Comparison of ENCODE assay signal across 21 cellular contexts in genomic region chr3:145953316-145953715, GRCh38.
DNase-seq lines count a peak whose midpoint lies in the region; ATAC-seq and TF ChIP-seq lines count a peak whose summit lies in the region.
"Had no signal": no experiment of that assay in that cellular context is flagged by ENCODE, and none has a peak within 500 bp of the region (broad histone marks: within the 10 kb centered on the region; RNA-seq: fewer than 3 reads in every experiment).

No MANE protein-coding gene starts in this region.

- H3K9me3 Mint-ChIP-seq in activated CD4-positive, alpha-beta T cell treated with anti-CD3 and anti-CD28 coated beads for 36 hours (ENCODE audit: low read depth): peaks cover 7% of the 10 kb centered on the region

- H3K36me3 ChIP-seq in GM23248 (ENCODE audit: low read depth) (no peaks in the 10 kb centered on the region), brain microvascular endothelial cell (replicated peaks) (no peaks in the 10 kb centered on the region)
- H3K36me3 ChIP-seq: BLaER1 had no signal

- H3K4me3 ChIP-seq in GM23248 (no peak overlapping the region), brain microvascular endothelial cell (ENCODE audit: low read depth, low read length) (no peak overlapping the region)
- H3K4me3 ChIP-seq: BLaER1, K562 had no signal

- no peak overlapping the region for H3K9ac ChIP-seq in GM23248
- H3K9ac ChIP-seq: BLaER1 had no signal

- H3K4me1 Mint-ChIP-seq in activated CD4-positive, alpha-beta T cell treated with anti-CD3 and anti-CD28 coated beads for 36 hours: no peaks in the 10 kb centered on the region

- no peaks in the 10 kb centered on the region for H3K27me3 Mint-ChIP-seq in activated CD4-positive, alpha-beta T cell treated with anti-CD3 and anti-CD28 coated beads for 36 hours
- H3K27me3 Mint-ChIP-seq: CD4-positive, alpha-beta T cell had no signal

- in situ Hi-C loops in GM23248 (cut with MboI): no loop called here
- in situ Hi-C loops in brain microvascular endothelial cell (cut with HindIII; ENCODE audit: low pct_ligation_motif_present, low sequenced_read_pairs): no loop called here

- H3K36me3 Mint-ChIP-seq in activated CD4-positive, alpha-beta T cell treated with anti-CD3 and anti-CD28 coated beads for 36 hours (ENCODE audit: low read depth): no peaks in the 10 kb centered on the region

- H2AFZ ChIP-seq in GM23248: no peak overlapping the region

- peak overlapping the region; percentile 58 for H3K4me2 ChIP-seq in GM23248 (ENCODE audit: unreplicated experiment)
- H3K4me2 ChIP-seq: BLaER1 had no signal

- 41 to 54% methylated on average over 3 of the region's 3 CpGs for WGBS in GM23248 (ENCODE audit: low coverage in 1 of 2, low lambda C conversion rate in 2 of 2, missing lambda C conversion rate in 2 of 2), 2 experiments

- H3K9me3 ChIP-seq in GM23248 (ENCODE audit: low read depth): no peaks in the 10 kb centered on the region
- H3K9me3 ChIP-seq: BLaER1 had no signal

- CTCF ChIA-PET in activated CD4-positive, alpha-beta T cell treated with anti-CD3 and anti-CD28 coated beads for 36 hours (lab: Charles Lee): no interaction called here

- peaks cover 25% of the 10 kb centered on the region for H3F3A ChIP-seq in GM23248 (ENCODE audit: insufficient read depth)

- H3K27ac Mint-ChIP-seq in activated CD4-positive, alpha-beta T cell treated with anti-CD3 and anti-CD28 coated beads for 36 hours: no peak overlapping the region
- H3K27ac Mint-ChIP-seq: CD4-positive, alpha-beta T cell had no signal

- peaks cover 28% of the 10 kb centered on the region for H3K4me1 ChIP-seq in GM23248 (ENCODE audit: insufficient read depth)
- H3K4me1 ChIP-seq: BLaER1 had no signal

- ATAC-seq in GM21381 (IDR thresholded peaks at IDR 0.05; ENCODE audit: unreplicated experiment): no peak
- ATAC-seq in activated CD4-positive, alpha-beta T cell treated with anti-CD3 and anti-CD28 coated beads for 36 hours: no peak
- ATAC-seq: HepG2, K562, SK-N-SH treated with all-trans-retinoic acid at 6 μM for 48 hours had no signal

- POLR2A ChIA-PET in activated CD4-positive, alpha-beta T cell treated with anti-CD3 and anti-CD28 coated beads for 36 hours (lab: Charles Lee): no interaction called here

- H4K20me1 ChIP-seq in GM23248 (ENCODE audit: insufficient read depth): no peaks in the 10 kb centered on the region
- H4K20me1 ChIP-seq: BLaER1 had no signal

- no peaks in the 10 kb centered on the region for H3K9me2 ChIP-seq in GM23248 (ENCODE audit: insufficient read depth)

- H3K4me3 Mint-ChIP-seq in activated CD4-positive, alpha-beta T cell treated with anti-CD3 and anti-CD28 coated beads for 36 hours: no peak overlapping the region
- H3K4me3 Mint-ChIP-seq: CD4-positive, alpha-beta T cell had no signal

- no peaks in the 10 kb centered on the region for H3K79me2 ChIP-seq in GM23248 (ENCODE audit: insufficient read depth)

- no peaks in the 10 kb centered on the region for H3K27me3 ChIP-seq in GM23248 (replicated peaks; ENCODE audit: insufficient read depth)
- no peaks in the 10 kb centered on the region for H3K27me3 ChIP-seq in brain microvascular endothelial cell (replicated peaks)
- H3K27me3 ChIP-seq: BLaER1 had no signal

- H3K27ac ChIP-seq in GM23248 (peak overlapping the region; percentile 57; the same call in 1 of the 2 replicates), brain microvascular endothelial cell (no peak overlapping the region)
- H3K27ac ChIP-seq: BLaER1 had no signal

- intact Hi-C loops in activated CD4-positive, alpha-beta T cell treated with anti-CD3 and anti-CD28 coated beads for 36 hours (cut with DNase I, micrococcal nuclease): no loop called here

- TF ChIP-seq CTCF in brain microvascular endothelial cell (IDR thresholded peaks at IDR 0.05; ENCODE audit: low read depth, low read length, missing control alignments): no peak

- DNase-seq in GM23248 (peak; percentile 33), RPMI7951 (ENCODE audit: low read depth) (peak; percentile 70), brain microvascular endothelial cell (peak; percentile 28), non-pigmented ciliary epithelial cell (ENCODE audit: low read depth) (peak; percentile 55), OCI-M2 (lab: John Stamatoyannopoulos, UW; ENCODE audit: unreplicated experiment) (no peak), NCI-H82 treated with DMSO at 0.1 percent for 48 hours (lab: John Stamatoyannopoulos, UW; ENCODE audit: unreplicated experiment) (no peak)
- DNase-seq in activated CD4-positive, alpha-beta T cell treated with anti-CD3 and anti-CD28 coated beads for 36 hours: no peak
- DNase-seq: CD4-positive, alpha-beta T cell; COR-L47; DMS 273 treated with DMSO at 0.1 percent for 48 hours; DMS79 treated with DMSO at 0.1 percent for 48 hours; NCI-H1092; NCI-H1436 treated with DMSO at 0.1 percent for 48 hours; NCI-H1930; NCI-H2227 treated with DMSO at 0.1 percent for 48 hours; NCI-H510A had no signal

Comparison
In these comparisons a context has a peak if more than half of its experiments do, and no peak if none do; other contexts are left out.
1. DNase-seq: peak in GM23248 (single experiment), RPMI7951 (single experiment), brain microvascular endothelial cell (single experiment) and non-pigmented ciliary epithelial cell (single experiment); none in OCI-M2 (single experiment), NCI-H82 treated with DMSO at 0.1 percent for 48 hours (single experiment) and activated CD4-positive, alpha-beta T cell treated with anti-CD3 and anti-CD28 coated beads for 36 hours (single experiment).